8 cellular contexts compared by ENCODE assay signal in genomic region chr10:77877461-77878344, GRCh38. TPM values are rescaled to one million over a fixed set of nuclear protein-coding genes. Genes with fewer than 3 reads are reported as not detected.
A peak's percentile ranks its signal among the peaks of the same experiment; 100 is the strongest.
DNase-seq lines count a peak whose midpoint lies in the region; ATAC-seq and TF ChIP-seq lines count a peak whose summit lies in the region.

No MANE protein-coding gene starts in this region.

- CTCF ChIA-PET in WTC11 (lab: Charles Lee), result interaction anchor here (0.5 to 4.8 kb wide), 13 partner anchors 10 to 119 kb away, joined by 3 to 82 read pairs (median 4); no protein-coding TSS in a partner anchor

- no peak for TF ChIP-seq CTCF in WTC11 (IDR thresholded peaks at IDR 0.05)
- TF ChIP-seq CTCF in fibroblast of villous mesenchyme (IDR thresholded peaks at IDR 0.05; ENCODE audit: insufficient read depth, low read depth, low read length), result no peak
- no peak for TF ChIP-seq CTCF in parathyroid adenoma (IDR thresholded peaks at IDR 0.05)

- peaks cover 18% of the 10 kb centered on the region for H3K4me1 Mint-ChIP-seq in activated naive CD4-positive, alpha-beta T cell treated with anti-CD3 and anti-CD28 coated beads, Interleukin-2, amount 50 U/mL, for 24 hours
- peaks cover 78% of the 10 kb centered on the region for H3K4me1 Mint-ChIP-seq in WTC11

- no peaks in the 10 kb centered on the region for H3K36me3 Mint-ChIP-seq in activated naive CD4-positive, alpha-beta T cell treated with anti-CD3 and anti-CD28 coated beads, Interleukin-2, amount 50 U/mL, for 24 hours
- no peaks in the 10 kb centered on the region for H3K36me3 Mint-ChIP-seq in activated naive CD4-positive, alpha-beta T cell treated with anti-CD3 and anti-CD28 coated beads, Interleukin-2, amount 50 U/mL, for 72 hours
- peaks cover 3% of the 10 kb centered on the region for H3K36me3 Mint-ChIP-seq in WTC11

- no peaks in the 10 kb centered on the region for H3K36me3 ChIP-seq in parathyroid adenoma (ENCODE audit: control insufficient read depth, insufficient read depth, low read length)

- peak overlapping the region; percentile 52 for H3K27ac Mint-ChIP-seq in activated naive CD4-positive, alpha-beta T cell treated with anti-CD3 and anti-CD28 coated beads, Interleukin-2, amount 50 U/mL, for 24 hours
- H3K27ac Mint-ChIP-seq in activated naive CD4-positive, alpha-beta T cell treated with anti-CD3 and anti-CD28 coated beads, Interleukin-2, amount 50 U/mL, for 72 hours, result peak overlapping the region in 1 of 2 donors; percentile 7
- H3K27ac Mint-ChIP-seq in WTC11, result peak overlapping the region; percentile 95

- peak overlapping the region; percentile 49 for H3K4me2 ChIP-seq in parathyroid adenoma (ENCODE audit: low read length)

- peaks cover 54% of the 10 kb centered on the region for H3K79me2 ChIP-seq in parathyroid adenoma

- H3K27ac ChIP-seq in parathyroid adenoma, result peak overlapping the region; percentile 97

- no peaks in the 10 kb centered on the region for H3K9me3 Mint-ChIP-seq in activated naive CD4-positive, alpha-beta T cell treated with anti-CD3 and anti-CD28 coated beads, Interleukin-2, amount 50 U/mL, for 24 hours
- H3K9me3 Mint-ChIP-seq in activated naive CD4-positive, alpha-beta T cell treated with anti-CD3 and anti-CD28 coated beads, Interleukin-2, amount 50 U/mL, for 72 hours, result no peaks in the 10 kb centered on the region
- no peaks in the 10 kb centered on the region for H3K9me3 Mint-ChIP-seq in WTC11

- POLR2A ChIA-PET in WTC11 (lab: Charles Lee), result interaction anchor here (0.6 to 1.4 kb wide), 5 partner anchors 11 to 1280 kb away, joined by 3 to 8 read pairs (median 3); no protein-coding TSS in a partner anchor

- no peaks in the 10 kb centered on the region for H3K9me3 ChIP-seq in parathyroid adenoma (ENCODE audit: control insufficient read depth, low read length)

- no peak overlapping the region for H3K9ac ChIP-seq in parathyroid adenoma

- H3K4me3 ChIP-seq in fibroblast of villous mesenchyme (ENCODE audit: low read depth, low read length), result no peak overlapping the region
- no peak overlapping the region for H3K4me3 ChIP-seq in parathyroid adenoma (ENCODE audit: low read depth, low read length)

- no peak for ATAC-seq in activated naive CD4-positive, alpha-beta T cell treated with anti-CD3 and anti-CD28 coated beads, Interleukin-2, amount 50 U/mL, for 72 hours
- ATAC-seq in HG03469 (IDR thresholded peaks at IDR 0.05; ENCODE audit: unreplicated experiment) (peak; percentile 77), WTC11 (peak; percentile 87), GM18873 (IDR thresholded peaks at IDR 0.05; ENCODE audit: low FRiP score, unreplicated experiment) (no peak)

- H3K27me3 ChIP-seq in parathyroid adenoma (ENCODE audit: control insufficient read depth, insufficient read depth, low read length), result no peaks in the 10 kb centered on the region

- peaks cover 81% of the 10 kb centered on the region for H3K4me1 ChIP-seq in parathyroid adenoma

- peak overlapping the region; percentile 26 for H2AFZ ChIP-seq in parathyroid adenoma

- H3K4me3 Mint-ChIP-seq in activated naive CD4-positive, alpha-beta T cell treated with anti-CD3 and anti-CD28 coated beads, Interleukin-2, amount 50 U/mL, for 24 hours, result no peak overlapping the region
- H3K4me3 Mint-ChIP-seq in WTC11, result peak overlapping the region; percentile 43

- no peaks in the 10 kb centered on the region for H3K27me3 Mint-ChIP-seq in activated naive CD4-positive, alpha-beta T cell treated with anti-CD3 and anti-CD28 coated beads, Interleukin-2, amount 50 U/mL, for 24 hours
- no peaks in the 10 kb centered on the region for H3K27me3 Mint-ChIP-seq in WTC11 (ENCODE audit: low read depth)

- DNase-seq in activated naive CD4-positive, alpha-beta T cell treated with anti-CD3 and anti-CD28 coated beads, Interleukin-2, amount 50 U/mL, for 72 hours (ENCODE audit: low spot score in 2 of 2), result no peak
- DNase-seq in WTC11 (ENCODE audit: low spot score) (peak; percentile 68), fibroblast of villous mesenchyme (ENCODE audit: low read depth) (peak; percentile 79), NCI-H526 treated with DMSO at 0.1 percent for 48 hours (lab: John Stamatoyannopoulos, UW) (no peak)

TF ChIP-seq in WTC11, 78 proteins besides CTCF, POLR2A, EP300 and RAD21 (continues in another document):
- no peak for TF ChIP-seq IRF2 (CRISPR knock-in tag; IDR thresholded peaks at IDR 0.05; ENCODE audit: borderline replicate concordance, low read depth)
- no peak for TF ChIP-seq NFATC4 (CRISPR knock-in tag; IDR thresholded peaks at IDR 0.05)
- no peak for TF ChIP-seq NR2C2 (CRISPR knock-in tag; IDR thresholded peaks at IDR 0.05)
- TF ChIP-seq USF1 (CRISPR knock-in tag; IDR thresholded peaks at IDR 0.05), result no peak
- TF ChIP-seq ZNF263 (CRISPR knock-in tag; IDR thresholded peaks at IDR 0.05; ENCODE audit: low read depth), result no peak
- no peak for TF ChIP-seq TCF7 (CRISPR knock-in tag; IDR thresholded peaks at IDR 0.05; ENCODE audit: low read depth)
- no peak for TF ChIP-seq MLX (CRISPR knock-in tag; IDR thresholded peaks at IDR 0.05)
- 0 out of 2 replicates have a peak, but pooled peaks have one; percentile 82 for TF ChIP-seq ZNF138 (CRISPR knock-in tag; conservative IDR thresholded peaks at IDR 0.05)
- no peak for TF ChIP-seq ATF1 (CRISPR knock-in tag; IDR thresholded peaks at IDR 0.05)
- TF ChIP-seq ZNF232 (CRISPR knock-in tag; IDR thresholded peaks at IDR 0.05), result no peak; the same call in 1 of the 2 replicates
- TF ChIP-seq GABPB1 (CRISPR knock-in tag; IDR thresholded peaks at IDR 0.05), result no peak
- no peak for TF ChIP-seq ELF4 (CRISPR knock-in tag; IDR thresholded peaks at IDR 0.05; ENCODE audit: low read depth)
- peak; percentile 61; the same call in 1 of the 2 replicates for TF ChIP-seq NFE2L1 (CRISPR knock-in tag; IDR thresholded peaks at IDR 0.05)
- TF ChIP-seq TEAD4 (CRISPR knock-in tag; IDR thresholded peaks at IDR 0.05), result no peak
- TF ChIP-seq HMGXB4 (CRISPR knock-in tag; IDR thresholded peaks at IDR 0.05), result no peak
- no peak for TF ChIP-seq NR3C1 (CRISPR knock-in tag; conservative IDR thresholded peaks at IDR 0.05; ENCODE audit: low read depth)
- no peak for TF ChIP-seq ZNF425 (CRISPR knock-in tag; conservative IDR thresholded peaks at IDR 0.05)

RNA-seq across cellular contexts. Expression of gene DLG5, which starts 48.9 kb away (rescaled TPM):
- 1 to 10 TPM; 1.3 to 4.6 TPM for total RNA-seq in activated naive CD4-positive, alpha-beta T cell treated with anti-CD3 and anti-CD28 coated beads, Interleukin-2, amount 50 U/mL, for 72 hours
- total RNA-seq in WTC11 (2021) (58.1 to 65.5 TPM (median 59.1 TPM) in 3 replicates), fibroblast of villous mesenchyme (33.5 and 39.7 TPM in 2 replicates)

Comparison
In these comparisons a context has a peak if more than half of its experiments do, and no peak if none do; other contexts are left out.
1. ATAC-seq: peak in HG03469 (single experiment) and WTC11 (single experiment); none in activated naive CD4-positive, alpha-beta T cell treated with anti-CD3 and anti-CD28 coated beads, Interleukin-2, amount 50 U/mL, for 72 hours (0 of 2) and GM18873 (single experiment).
2. DNase-seq: peak in WTC11 (single experiment) and fibroblast of villous mesenchyme (single experiment); none in activated naive CD4-positive, alpha-beta T cell treated with anti-CD3 and anti-CD28 coated beads, Interleukin-2, amount 50 U/mL, for 72 hours (0 of 2) and NCI-H526 treated with DMSO at 0.1 percent for 48 hours (single experiment).